23 cellular contexts compared by ENCODE assay signal in genomic region chr5:5475967-5476366, GRCh38. TPM values are rescaled to one million over a fixed set of nuclear protein-coding genes. Genes with fewer than 3 reads are reported as not detected.
A peak's percentile ranks its signal among the peaks of the same experiment; 100 is the strongest.
DNase-seq lines count a peak whose midpoint lies in the region; ATAC-seq and FAIRE-seq lines count a peak whose summit lies in the region.
"Had no signal": no experiment of that assay in that cellular context is flagged by ENCODE, and none has a peak within 500 bp of the region (broad histone marks: within the 10 kb centered on the region; RNA-seq: fewer than 3 reads in every experiment).

No MANE protein-coding gene starts in this region.

- H3K4me3 Mint-ChIP-seq in activated CD8-positive, alpha-beta memory T cell treated with anti-CD3 and anti-CD28 coated beads, Interleukin-2, amount 10 ng/mL, durations not matched to agents 7 days and 5 days = no peak overlapping the region
- no peak overlapping the region for H3K4me3 Mint-ChIP-seq in memory B cell
- H3K4me3 Mint-ChIP-seq: CD14-positive monocyte; CD4-positive, alpha-beta T cell; CD8-positive, alpha-beta memory T cell; GM23338; H9 had no signal

- no peaks in the 10 kb centered on the region for H3K9me3 Mint-ChIP-seq in activated CD8-positive, alpha-beta memory T cell treated with anti-CD3 and anti-CD28 coated beads, Interleukin-2, amount 10 ng/mL, durations not matched to agents 7 days and 5 days (ENCODE audit: low read depth)
- H3K9me3 Mint-ChIP-seq in memory B cell = no peaks in the 10 kb centered on the region
- H3K9me3 Mint-ChIP-seq: CD4-positive, alpha-beta T cell; H9 had no signal

- H3K36me3 Mint-ChIP-seq in activated CD8-positive, alpha-beta memory T cell treated with anti-CD3 and anti-CD28 coated beads, Interleukin-2, amount 10 ng/mL, durations not matched to agents 7 days and 5 days = peaks cover 49% of the 10 kb centered on the region
- H3K36me3 Mint-ChIP-seq in memory B cell = peaks cover 33% of the 10 kb centered on the region

- CTCF ChIA-PET in activated CD8-positive, alpha-beta memory T cell treated with anti-CD3 and anti-CD28 coated beads, Interleukin-2, amount 10 ng/mL, durations not matched to agents 7 days and 5 days (lab: Charles Lee) = no interaction called here

- peaks cover 13% of the 10 kb centered on the region for H3K4me1 Mint-ChIP-seq in activated CD8-positive, alpha-beta memory T cell treated with anti-CD3 and anti-CD28 coated beads, Interleukin-2, amount 10 ng/mL, durations not matched to agents 7 days and 5 days
- peaks cover 15% of the 10 kb centered on the region for H3K4me1 Mint-ChIP-seq in memory B cell
- H3K4me1 Mint-ChIP-seq: GM23338, H9 had no signal

- peak; percentile 48 for FAIRE-seq in RCC 7860 (lab: Jason Lieb, UNC)
- FAIRE-seq: A204.1, D721Med, GM12891, GM18507 had no signal

- no peak for ATAC-seq in activated CD8-positive, alpha-beta memory T cell treated with anti-CD3 and anti-CD28 coated beads, Interleukin-2, amount 10 ng/mL, durations not matched to agents 7 days and 5 days
- ATAC-seq in memory B cell (ENCODE audit: low read depth) = no peak
- ATAC-seq in HG02678 (IDR thresholded peaks at IDR 0.05; ENCODE audit: unreplicated experiment) = no peak
- ATAC-seq: GM23338, HCT116 had no signal

- no peak for DNase-seq in activated CD8-positive, alpha-beta memory T cell treated with anti-CD3 and anti-CD28 coated beads, Interleukin-2, amount 10 ng/mL, durations not matched to agents 7 days and 5 days
- no peak for DNase-seq in activated CD8-positive, alpha-beta memory T cell treated with anti-CD3 and anti-CD28 coated beads for 24 hours
- DNase-seq in RCC 7860 (ENCODE audit: low spot score) (no peak), memory B cell (ENCODE audit: low spot score in 2 of 2) (no peak), NCI-H526 (lab: John Stamatoyannopoulos, UW) (no peak)
- DNase-seq: ACHN; AML-193; BE2C; CD4-positive, alpha-beta T cell; CD8-positive, alpha-beta memory T cell; DMS 273 treated with DMSO at 0.1 percent for 48 hours; DMS79; EL; GDM1; H9 had no signal

- peak overlapping the region; percentile 35 for H3K27ac Mint-ChIP-seq in activated CD8-positive, alpha-beta memory T cell treated with anti-CD3 and anti-CD28 coated beads, Interleukin-2, amount 10 ng/mL, durations not matched to agents 7 days and 5 days
- peak overlapping the region; percentile 41 for H3K27ac Mint-ChIP-seq in memory B cell
- H3K27ac Mint-ChIP-seq: CD4-positive, alpha-beta T cell; GM23338; H9 had no signal

- no peaks in the 10 kb centered on the region for H3K27me3 Mint-ChIP-seq in activated CD8-positive, alpha-beta memory T cell treated with anti-CD3 and anti-CD28 coated beads, Interleukin-2, amount 10 ng/mL, durations not matched to agents 7 days and 5 days
- H3K27me3 Mint-ChIP-seq in memory B cell = no peaks in the 10 kb centered on the region
- H3K27me3 Mint-ChIP-seq: CD4-positive, alpha-beta T cell; CD8-positive, alpha-beta memory T cell had no signal

RNA-seq across cellular contexts. Expression of gene ICE1, which starts 53.5 kb away (rescaled TPM):
- 10 to 100 TPM; 28.9 to 29.7 TPM for total RNA-seq in activated CD8-positive, alpha-beta memory T cell treated with anti-CD3 and anti-CD28 coated beads, Interleukin-2, amount 10 ng/mL, durations not matched to agents 7 days and 5 days
